In genomic region chr4:75207902-75208301, GRCh38 we compare ENCODE assay signal across 7 cellular contexts.
"Had no signal": no experiment of that assay in that cellular context is flagged by ENCODE, and none has a peak within 500 bp of the region (broad histone marks: within the 10 kb centered on the region; RNA-seq: fewer than 3 reads in every experiment).

No MANE protein-coding gene starts in this region.

- H3K36me3 ChIP-seq: HAP-1 had no signal

- DNase-seq: GOT3, H7, IMR-90 had no signal

- H3K4me1 ChIP-seq: HAP-1 had no signal

- H3K4me3 ChIP-seq: HAP-1, K562 had no signal

- FAIRE-seq: HTR-8/SVneo, K562 had no signal

- ATAC-seq: HCT116, K562 had no signal
